In genomic region chr13:98133949-98134348, GRCh38 we compare ENCODE assay signal across 14 cellular contexts. TPM values are rescaled to one million over a fixed set of nuclear protein-coding genes. Genes with fewer than 3 reads are reported as not detected.
DNase-seq lines count a peak whose midpoint lies in the region; ATAC-seq, FAIRE-seq and TF ChIP-seq lines count a peak whose summit lies in the region.
"Had no signal": no experiment of that assay in that cellular context is flagged by ENCODE, and none has a peak within 500 bp of the region (broad histone marks: within the 10 kb centered on the region; RNA-seq: fewer than 3 reads in every experiment).

No MANE protein-coding gene starts in this region.

- no TSS peak for BruUV-seq in MCF 10A (replicated peaks; lab: Mats Ljungman, UMichigan)

- no peaks in the 10 kb centered on the region for H3K4me1 Mint-ChIP-seq in MCF 10A (ENCODE audit: insufficient read depth, unreplicated experiment)

- POLR2A ChIA-PET in MCF 10A (lab: Yijun Ruan, JAX), result no interaction called here

- no peak for FAIRE-seq in H54 (lab: Jason Lieb, UNC)
- FAIRE-seq: frontal cortex had no signal

- TF ChIP-seq POLR2A in H54 (IDR thresholded peaks at IDR 0.05; ENCODE audit: low read depth, low read length), result no peak

- H3K4me3 Mint-ChIP-seq in MCF 10A (ENCODE audit: unreplicated experiment), result no peak overlapping the region

- no peak overlapping the region for H3K27ac Mint-ChIP-seq in MCF 10A (ENCODE audit: low read depth, unreplicated experiment)

- no peaks in the 10 kb centered on the region for H3K36me3 Mint-ChIP-seq in MCF 10A (ENCODE audit: insufficient read depth, unreplicated experiment)

- peaks cover 14% of the 10 kb centered on the region for H3K27me3 Mint-ChIP-seq in MCF 10A (ENCODE audit: insufficient read depth, unreplicated experiment)

- no peaks in the 10 kb centered on the region for H3K9me3 Mint-ChIP-seq in MCF 10A (ENCODE audit: unreplicated experiment)

- DNase-seq in kidney tubule cell (ENCODE audit: low spot score) (peak; percentile 79), MCF 10A (ENCODE audit: unreplicated experiment) (no peak), AML-193 (lab: John Stamatoyannopoulos, UW) (no peak), H54 (ENCODE audit: insufficient read length, low spot score) (no peak), NCI-H748 (lab: John Stamatoyannopoulos, UW; ENCODE audit: unreplicated experiment) (no peak)
- DNase-seq: activated T-cell treated with anti-CD3 and anti-CD28 coated beads, Interleukin-2, amount 50 U/mL, for 48 hours; DND-41; NCI-H187 treated with DMSO at 0.1 percent for 48 hours had no signal

- intact Hi-C loops in MCF 10A (cut with micrococcal nuclease), result no loop called here

- ATAC-seq in GM18858 (IDR thresholded peaks at IDR 0.05; ENCODE audit: unreplicated experiment) (peak; percentile 98), GM21529 (IDR thresholded peaks at IDR 0.05; ENCODE audit: unreplicated experiment) (peak; percentile 97), HG03354 (IDR thresholded peaks at IDR 0.05; ENCODE audit: poor library complexity, severe bottlenecking, unreplicated experiment) (peak; percentile 88)

- CTCF ChIA-PET in MCF 10A (lab: Yijun Ruan, JAX), result interaction anchor here (0.9 kb wide), 1 partner anchor 292 kb away, joined by 3 read pairs; no protein-coding TSS in a partner anchor

- no peak for TF ChIP-seq CTCF in MCF 10A (IDR thresholded peaks at IDR 0.05; ENCODE audit: unreplicated experiment)

RNA-seq across cellular contexts. Expression of gene FARP1, which starts 8.9 kb away (rescaled TPM):
- 20.7 and 30.1 TPM in 2 replicates for total RNA-seq in MCF 10A (2022)

RNA-seq across cellular contexts. Expression of gene RNF113B, which starts 43.1 kb away (rescaled TPM):
- not detected in 2 replicates for total RNA-seq in MCF 10A (2022)
- total RNA-seq: cardiac septum, frontal cortex, mucosa of gallbladder had no signal
